7 cellular contexts compared by ENCODE assay signal in genomic region chr6:34558172-34558714, GRCh38. TPM values are rescaled to one million over a fixed set of nuclear protein-coding genes. Genes with fewer than 3 reads are reported as not detected.
"Had no signal": no experiment of that assay in that cellular context is flagged by ENCODE, and none has a peak within 500 bp of the region (broad histone marks: within the 10 kb centered on the region; RNA-seq: fewer than 3 reads in every experiment).

No MANE protein-coding gene starts in this region.

- H3K9ac ChIP-seq: KMS-11 had no signal

- FAIRE-seq: HepG2 had no signal

- ATAC-seq: HepG2 had no signal

- H3K27ac ChIP-seq: HL-60, KMS-11 had no signal

- H3K4me2 ChIP-seq: KMS-11 had no signal

- DNase-seq: IMR-90, KBM-7, KG1 had no signal

RNA-seq across cellular contexts. Expression of gene SPDEF, which starts 2.1 kb away (rescaled TPM):
- total RNA-seq: HepG2, IMR-90 had no signal
- polyA plus RNA-seq: HepG2, IgD-negative memory B cell had no signal
